Comparison of ENCODE assay signal across 1 cellular context in the genomic region with DNA sequence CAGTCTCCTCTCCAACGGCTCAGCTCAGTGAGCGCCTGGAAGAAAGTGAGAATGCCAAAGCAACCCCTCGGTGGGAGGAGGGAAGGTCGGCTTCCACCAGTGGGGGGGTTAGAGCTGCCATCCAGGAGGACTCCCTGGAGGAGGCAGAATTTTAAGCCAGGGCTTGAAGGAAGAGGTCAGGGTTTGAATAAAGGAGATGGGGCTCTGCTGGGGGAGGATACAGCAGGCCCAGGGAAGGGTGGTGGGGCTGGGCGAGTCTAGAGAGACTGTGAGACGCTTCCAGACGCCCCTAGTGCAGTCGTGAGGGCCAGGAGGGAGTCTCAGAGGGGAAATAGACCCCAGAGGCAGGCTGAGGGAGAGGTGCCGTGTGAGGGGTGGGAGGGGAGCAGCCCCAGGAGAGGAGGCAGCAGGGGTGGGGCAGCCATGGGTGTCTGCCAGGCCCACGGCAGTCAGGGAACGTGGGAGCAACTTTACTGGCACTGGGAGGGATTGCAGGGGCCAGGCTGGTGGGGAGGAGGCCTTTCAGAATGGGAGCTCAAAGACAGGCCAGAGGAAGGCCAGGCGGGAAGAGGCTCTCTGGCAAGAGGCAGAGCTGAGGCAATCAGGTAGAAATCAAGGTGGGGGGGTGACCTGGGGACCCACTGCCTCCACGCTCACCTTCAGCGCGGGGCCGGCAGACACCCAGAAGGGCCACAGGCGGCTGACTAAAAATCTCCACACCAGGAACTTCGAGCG.
TF ChIP-seq lines count a peak whose summit lies in the region.

No MANE protein-coding gene starts in this region.

TF ChIP-seq in H1, 55 proteins besides CTCF, POLR2A, EP300 and RAD21:
- TF ChIP-seq HDAC2 (IDR thresholded peaks at IDR 0.05; ENCODE audit: borderline replicate concordance in 1 of 2, low read depth in 2 of 2, low read length in 2 of 2) (no peak), SAP30 (IDR thresholded peaks at IDR 0.05; ENCODE audit: insufficient read depth, insufficient replicate concordance, low read length) (no peak), JUN (IDR thresholded peaks at IDR 0.05; ENCODE audit: low read depth, low read length) (no peak), KDM1A (IDR thresholded peaks at IDR 0.05; ENCODE audit: borderline replicate concordance, low read length) (no peak), ASH2L (IDR thresholded peaks at IDR 0.05; ENCODE audit: low read length) (no peak), TBP (IDR thresholded peaks at IDR 0.05; ENCODE audit: low read depth, low read length) (no peak), SIX5 (IDR thresholded peaks at IDR 0.05; ENCODE audit: low read depth, low read length) (no peak), RNF2 (IDR thresholded peaks at IDR 0.05; ENCODE audit: borderline replicate concordance, low read depth, low read length, missing control alignments, poor library complexity, severe bottlenecking) (no peak)
